In the genomic region with DNA sequence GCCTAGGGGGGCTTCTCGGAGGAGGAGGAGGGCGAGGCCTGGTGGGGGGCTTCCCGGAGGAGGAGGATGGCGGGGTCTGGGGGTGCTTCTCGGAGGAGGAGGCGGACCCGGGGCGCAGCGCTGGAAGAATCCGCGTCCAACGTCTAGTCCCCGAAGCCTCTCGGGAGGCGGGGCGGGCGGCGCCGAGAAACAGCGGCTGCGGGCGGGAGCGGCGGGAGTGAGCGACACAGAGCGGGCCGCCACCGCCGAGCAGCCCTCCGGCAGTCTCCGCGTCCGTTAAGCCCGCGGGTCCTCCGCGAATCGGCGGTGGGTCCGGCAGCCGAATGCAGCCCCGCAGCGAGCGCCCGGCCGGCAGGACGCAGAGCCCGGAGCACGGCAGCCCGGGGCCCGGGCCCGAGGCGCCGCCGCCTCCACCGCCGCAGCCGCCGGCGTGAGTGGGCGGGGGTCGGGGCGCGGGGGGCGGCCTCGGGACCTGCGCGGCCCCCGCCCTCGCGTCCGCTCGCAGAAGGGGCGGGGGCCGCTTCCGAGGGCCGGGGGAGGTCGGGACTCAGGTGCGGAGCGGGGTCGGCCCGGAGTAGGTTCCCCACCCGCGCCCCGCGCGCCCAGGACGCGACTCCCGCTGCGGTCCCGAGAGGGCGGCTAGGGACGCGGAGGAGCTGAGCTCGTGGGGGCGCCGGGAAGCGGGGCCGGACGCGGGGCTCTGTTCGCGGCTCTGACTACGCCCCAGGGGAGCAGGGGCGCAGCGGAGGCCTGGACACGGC, we compare ENCODE assay signal across 1 cellular context.
A peak's percentile ranks its signal among the peaks of the same experiment; 100 is the strongest.
TF ChIP-seq lines count a peak whose summit lies in the region.

A gene (plus strand): TSS at position 214 of the 761 bp plus-strand sequence. CDS start 110 bp downstream, at position 324.

TF ChIP-seq in HepG2, 621 proteins besides CTCF, POLR2A, EP300 and RAD21 (continued from another document and continues in another):
- TF ChIP-seq, protein P1, sequence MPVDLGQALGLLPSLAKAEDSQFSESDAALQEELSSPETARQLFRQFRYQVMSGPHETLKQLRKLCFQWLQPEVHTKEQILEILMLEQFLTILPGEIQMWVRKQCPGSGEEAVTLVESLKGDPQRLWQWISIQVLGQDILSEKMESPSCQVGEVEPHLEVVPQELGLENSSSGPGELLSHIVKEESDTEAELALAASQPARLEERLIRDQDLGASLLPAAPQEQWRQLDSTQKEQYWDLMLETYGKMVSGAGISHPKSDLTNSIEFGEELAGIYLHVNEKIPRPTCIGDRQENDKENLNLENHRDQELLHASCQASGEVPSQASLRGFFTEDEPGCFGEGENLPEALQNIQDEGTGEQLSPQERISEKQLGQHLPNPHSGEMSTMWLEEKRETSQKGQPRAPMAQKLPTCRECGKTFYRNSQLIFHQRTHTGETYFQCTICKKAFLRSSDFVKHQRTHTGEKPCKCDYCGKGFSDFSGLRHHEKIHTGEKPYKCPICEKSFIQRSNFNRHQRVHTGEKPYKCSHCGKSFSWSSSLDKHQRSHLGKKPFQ (CRISPR knock-in tag; IDR thresholded peaks at IDR 0.05; ENCODE audit: insufficient replicate concordance), result no peak
- TF ChIP-seq ZNF674 (CRISPR knock-in tag; IDR thresholded peaks at IDR 0.05; ENCODE audit: low read depth) (no peak), MTF2 (CRISPR knock-in tag; IDR thresholded peaks at IDR 0.05; ENCODE audit: borderline replicate concordance) (no peak), RCOR2 (CRISPR knock-in tag; IDR thresholded peaks at IDR 0.05) (no peak), TCF12 (IDR thresholded peaks at IDR 0.05) (no peak), TCF12 (CRISPR knock-in tag; IDR thresholded peaks at IDR 0.05) (no peak), DR1 (CRISPR knock-in tag; IDR thresholded peaks at IDR 0.05) (no peak), ZNF703 (CRISPR knock-in tag; IDR thresholded peaks at IDR 0.05; ENCODE audit: borderline replicate concordance) (no peak), BHLHE40 (IDR thresholded peaks at IDR 0.05; ENCODE audit: low read length) (no peak), U2AF1 (optimal IDR thresholded peaks at IDR 0.05; ENCODE audit: low read depth, low read length) (no peak), HIVEP1 (CRISPR knock-in tag; IDR thresholded peaks at IDR 0.05) (no peak), SMAD1 (CRISPR knock-in tag; IDR thresholded peaks at IDR 0.05; ENCODE audit: borderline replicate concordance, low read depth) (no peak), ZNF773 (CRISPR knock-in tag; IDR thresholded peaks at IDR 0.05; ENCODE audit: borderline replicate concordance) (no peak), NFIB (CRISPR knock-in tag; IDR thresholded peaks at IDR 0.05; ENCODE audit: borderline replicate concordance) (no peak), YEATS4 (CRISPR knock-in tag; IDR thresholded peaks at IDR 0.05; ENCODE audit: borderline replicate concordance) (0 out of 2 replicates have a peak, but pooled peaks have one; percentile 14), ZNF569 (CRISPR knock-in tag; IDR thresholded peaks at IDR 0.05; ENCODE audit: borderline replicate concordance) (no peak), SNAI1 (CRISPR knock-in tag; IDR thresholded peaks at IDR 0.05; ENCODE audit: borderline replicate concordance) (no peak), FOXK2 (IDR thresholded peaks at IDR 0.05) (no peak), POLR2G (IDR thresholded peaks at IDR 0.05; ENCODE audit: low read depth, low read length) (peak; percentile 37; the same call in 1 of the 2 replicates), CHD4 (IDR thresholded peaks at IDR 0.05; ENCODE audit: borderline replicate concordance, low read length) (no peak), NFYB (CRISPR knock-in tag; IDR thresholded peaks at IDR 0.05) (no peak), TAF15 (IDR thresholded peaks at IDR 0.05; ENCODE audit: low read depth, low read length, poor library complexity, severe bottlenecking) (no peak), NR2C2 (CRISPR knock-in tag; IDR thresholded peaks at IDR 0.05; ENCODE audit: borderline replicate concordance) (no peak), KLF11 (CRISPR knock-in tag; IDR thresholded peaks at IDR 0.05) (no peak), ZNF329 (CRISPR knock-in tag; IDR thresholded peaks at IDR 0.05; ENCODE audit: low read depth) (no peak), RXRA (CRISPR knock-in tag; IDR thresholded peaks at IDR 0.05) (no peak), NFE2L2 (IDR thresholded peaks at IDR 0.05; ENCODE audit: low read length) (no peak), PHF8 (CRISPR knock-in tag; IDR thresholded peaks at IDR 0.05) (peak; percentile 67), ZNF10 (CRISPR knock-in tag; IDR thresholded peaks at IDR 0.05; ENCODE audit: borderline replicate concordance, low read depth) (no peak), ZNF160 (CRISPR knock-in tag; IDR thresholded peaks at IDR 0.05) (no peak), ZNF224 (CRISPR knock-in tag; IDR thresholded peaks at IDR 0.05) (no peak), CEBPG (CRISPR knock-in tag; IDR thresholded peaks at IDR 0.05) (no peak), ZNF460 (CRISPR knock-in tag; IDR thresholded peaks at IDR 0.05; ENCODE audit: borderline replicate concordance) (no peak), BRD4 (CRISPR knock-in tag; IDR thresholded peaks at IDR 0.05) (no peak), ERF (CRISPR knock-in tag; IDR thresholded peaks at IDR 0.05) (0 out of 2 replicates have a peak, but pooled peaks have one; percentile 24), HDAC6 (IDR thresholded peaks at IDR 0.05; ENCODE audit: low read depth, low read length) (no peak), SAP130 (CRISPR knock-in tag; IDR thresholded peaks at IDR 0.05; ENCODE audit: low read depth) (peak; percentile 66), MXD4 (CRISPR knock-in tag; IDR thresholded peaks at IDR 0.05) (no peak), ZNF841 (CRISPR knock-in tag; IDR thresholded peaks at IDR 0.05; ENCODE audit: borderline replicate concordance) (no peak), ZNF432 (CRISPR knock-in tag; IDR thresholded peaks at IDR 0.05; ENCODE audit: borderline replicate concordance) (no peak), ZBTB38 (CRISPR knock-in tag; IDR thresholded peaks at IDR 0.05) (no peak), CBX5 (CRISPR knock-in tag; IDR thresholded peaks at IDR 0.05; ENCODE audit: borderline replicate concordance) (no peak), KDM5A (IDR thresholded peaks at IDR 0.05; ENCODE audit: borderline replicate concordance, low read length) (no peak), GATA4 (IDR thresholded peaks at IDR 0.05; ENCODE audit: borderline replicate concordance, low read depth) (no peak), ZNF563 (CRISPR knock-in tag; IDR thresholded peaks at IDR 0.05) (no peak), FOXO1 (CRISPR knock-in tag; IDR thresholded peaks at IDR 0.05) (no peak), RBAK (CRISPR knock-in tag; IDR thresholded peaks at IDR 0.05) (no peak), PCBP2 (optimal IDR thresholded peaks at IDR 0.05; ENCODE audit: low read depth, low read length, poor library complexity, severe bottlenecking) (no peak), KLF16 (CRISPR knock-in tag; IDR thresholded peaks at IDR 0.05) (0 out of 4 replicates have a peak, but pooled peaks of 1 of the 2 experiments have one; percentile 40)
- TF ChIP-seq, protein P2, sequence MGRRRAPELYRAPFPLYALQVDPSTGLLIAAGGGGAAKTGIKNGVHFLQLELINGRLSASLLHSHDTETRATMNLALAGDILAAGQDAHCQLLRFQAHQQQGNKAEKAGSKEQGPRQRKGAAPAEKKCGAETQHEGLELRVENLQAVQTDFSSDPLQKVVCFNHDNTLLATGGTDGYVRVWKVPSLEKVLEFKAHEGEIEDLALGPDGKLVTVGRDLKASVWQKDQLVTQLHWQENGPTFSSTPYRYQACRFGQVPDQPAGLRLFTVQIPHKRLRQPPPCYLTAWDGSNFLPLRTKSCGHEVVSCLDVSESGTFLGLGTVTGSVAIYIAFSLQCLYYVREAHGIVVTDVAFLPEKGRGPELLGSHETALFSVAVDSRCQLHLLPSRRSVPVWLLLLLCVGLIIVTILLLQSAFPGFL (CRISPR knock-in tag; IDR thresholded peaks at IDR 0.05), result no peak
- TF ChIP-seq, protein P3, sequence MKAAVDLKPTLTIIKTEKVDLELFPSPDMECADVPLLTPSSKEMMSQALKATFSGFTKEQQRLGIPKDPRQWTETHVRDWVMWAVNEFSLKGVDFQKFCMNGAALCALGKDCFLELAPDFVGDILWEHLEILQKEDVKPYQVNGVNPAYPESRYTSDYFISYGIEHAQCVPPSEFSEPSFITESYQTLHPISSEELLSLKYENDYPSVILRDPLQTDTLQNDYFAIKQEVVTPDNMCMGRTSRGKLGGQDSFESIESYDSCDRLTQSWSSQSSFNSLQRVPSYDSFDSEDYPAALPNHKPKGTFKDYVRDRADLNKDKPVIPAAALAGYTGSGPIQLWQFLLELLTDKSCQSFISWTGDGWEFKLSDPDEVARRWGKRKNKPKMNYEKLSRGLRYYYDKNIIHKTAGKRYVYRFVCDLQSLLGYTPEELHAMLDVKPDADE (CRISPR knock-in tag; IDR thresholded peaks at IDR 0.05), result no peak
- TF ChIP-seq, protein P4, sequence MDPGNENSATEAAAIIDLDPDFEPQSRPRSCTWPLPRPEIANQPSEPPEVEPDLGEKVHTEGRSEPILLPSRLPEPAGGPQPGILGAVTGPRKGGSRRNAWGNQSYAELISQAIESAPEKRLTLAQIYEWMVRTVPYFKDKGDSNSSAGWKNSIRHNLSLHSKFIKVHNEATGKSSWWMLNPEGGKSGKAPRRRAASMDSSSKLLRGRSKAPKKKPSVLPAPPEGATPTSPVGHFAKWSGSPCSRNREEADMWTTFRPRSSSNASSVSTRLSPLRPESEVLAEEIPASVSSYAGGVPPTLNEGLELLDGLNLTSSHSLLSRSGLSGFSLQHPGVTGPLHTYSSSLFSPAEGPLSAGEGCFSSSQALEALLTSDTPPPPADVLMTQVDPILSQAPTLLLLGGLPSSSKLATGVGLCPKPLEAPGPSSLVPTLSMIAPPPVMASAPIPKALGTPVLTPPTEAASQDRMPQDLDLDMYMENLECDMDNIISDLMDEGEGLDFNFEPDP (CRISPR knock-in tag; conservative IDR thresholded peaks at IDR 0.05), result no peak
- TF ChIP-seq, protein P5, sequence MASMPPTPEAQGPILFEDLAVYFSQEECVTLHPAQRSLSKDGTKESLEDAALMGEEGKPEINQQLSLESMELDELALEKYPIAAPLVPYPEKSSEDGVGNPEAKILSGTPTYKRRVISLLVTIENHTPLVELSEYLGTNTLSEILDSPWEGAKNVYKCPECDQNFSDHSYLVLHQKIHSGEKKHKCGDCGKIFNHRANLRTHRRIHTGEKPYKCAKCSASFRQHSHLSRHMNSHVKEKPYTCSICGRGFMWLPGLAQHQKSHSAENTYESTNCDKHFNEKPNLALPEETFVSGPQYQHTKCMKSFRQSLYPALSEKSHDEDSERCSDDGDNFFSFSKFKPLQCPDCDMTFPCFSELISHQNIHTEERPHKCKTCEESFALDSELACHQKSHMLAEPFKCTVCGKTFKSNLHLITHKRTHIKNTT (CRISPR knock-in tag; IDR thresholded peaks at IDR 0.05), result no peak
- TF ChIP-seq, protein P6, sequence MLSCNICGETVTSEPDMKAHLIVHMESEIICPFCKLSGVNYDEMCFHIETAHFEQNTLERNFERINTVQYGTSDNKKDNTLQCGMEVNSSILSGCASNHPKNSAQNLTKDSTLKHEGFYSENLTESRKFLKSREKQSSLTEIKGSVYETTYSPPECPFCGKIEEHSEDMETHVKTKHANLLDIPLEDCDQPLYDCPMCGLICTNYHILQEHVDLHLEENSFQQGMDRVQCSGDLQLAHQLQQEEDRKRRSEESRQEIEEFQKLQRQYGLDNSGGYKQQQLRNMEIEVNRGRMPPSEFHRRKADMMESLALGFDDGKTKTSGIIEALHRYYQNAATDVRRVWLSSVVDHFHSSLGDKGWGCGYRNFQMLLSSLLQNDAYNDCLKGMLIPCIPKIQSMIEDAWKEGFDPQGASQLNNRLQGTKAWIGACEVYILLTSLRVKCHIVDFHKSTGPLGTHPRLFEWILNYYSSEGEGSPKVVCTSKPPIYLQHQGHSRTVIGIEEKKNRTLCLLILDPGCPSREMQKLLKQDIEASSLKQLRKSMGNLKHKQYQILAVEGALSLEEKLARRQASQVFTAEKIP (CRISPR knock-in tag; IDR thresholded peaks at IDR 0.05; ENCODE audit: borderline replicate concordance), result no peak
- TF ChIP-seq, protein P7, sequence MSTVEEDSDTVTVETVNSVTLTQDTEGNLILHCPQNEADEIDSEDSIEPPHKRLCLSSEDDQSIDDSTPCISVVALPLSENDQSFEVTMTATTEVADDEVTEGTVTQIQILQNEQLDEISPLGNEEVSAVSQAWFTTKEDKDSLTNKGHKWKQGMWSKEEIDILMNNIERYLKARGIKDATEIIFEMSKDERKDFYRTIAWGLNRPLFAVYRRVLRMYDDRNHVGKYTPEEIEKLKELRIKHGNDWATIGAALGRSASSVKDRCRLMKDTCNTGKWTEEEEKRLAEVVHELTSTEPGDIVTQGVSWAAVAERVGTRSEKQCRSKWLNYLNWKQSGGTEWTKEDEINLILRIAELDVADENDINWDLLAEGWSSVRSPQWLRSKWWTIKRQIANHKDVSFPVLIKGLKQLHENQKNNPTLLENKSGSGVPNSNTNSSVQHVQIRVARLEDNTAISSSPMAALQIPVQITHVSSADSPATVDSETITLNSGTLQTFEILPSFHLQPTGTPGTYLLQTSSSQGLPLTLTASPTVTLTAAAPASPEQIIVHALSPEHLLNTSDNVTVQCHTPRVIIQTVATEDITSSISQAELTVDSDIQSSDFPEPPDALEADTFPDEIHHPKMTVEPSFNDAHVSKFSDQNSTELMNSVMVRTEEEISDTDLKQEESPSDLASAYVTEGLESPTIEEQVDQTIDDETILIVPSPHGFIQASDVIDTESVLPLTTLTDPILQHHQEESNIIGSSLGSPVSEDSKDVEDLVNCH (CRISPR knock-in tag; IDR thresholded peaks at IDR 0.05), result no peak
- TF ChIP-seq, protein P8, sequence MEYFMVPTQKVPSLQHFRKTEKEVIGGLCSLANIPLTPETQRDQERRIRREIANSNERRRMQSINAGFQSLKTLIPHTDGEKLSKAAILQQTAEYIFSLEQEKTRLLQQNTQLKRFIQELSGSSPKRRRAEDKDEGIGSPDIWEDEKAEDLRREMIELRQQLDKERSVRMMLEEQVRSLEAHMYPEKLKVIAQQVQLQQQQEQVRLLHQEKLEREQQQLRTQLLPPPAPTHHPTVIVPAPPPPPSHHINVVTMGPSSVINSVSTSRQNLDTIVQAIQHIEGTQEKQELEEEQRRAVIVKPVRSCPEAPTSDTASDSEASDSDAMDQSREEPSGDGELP (IDR thresholded peaks at IDR 0.05; ENCODE audit: borderline replicate concordance, low read depth), result no peak
- TF ChIP-seq, protein P9, sequence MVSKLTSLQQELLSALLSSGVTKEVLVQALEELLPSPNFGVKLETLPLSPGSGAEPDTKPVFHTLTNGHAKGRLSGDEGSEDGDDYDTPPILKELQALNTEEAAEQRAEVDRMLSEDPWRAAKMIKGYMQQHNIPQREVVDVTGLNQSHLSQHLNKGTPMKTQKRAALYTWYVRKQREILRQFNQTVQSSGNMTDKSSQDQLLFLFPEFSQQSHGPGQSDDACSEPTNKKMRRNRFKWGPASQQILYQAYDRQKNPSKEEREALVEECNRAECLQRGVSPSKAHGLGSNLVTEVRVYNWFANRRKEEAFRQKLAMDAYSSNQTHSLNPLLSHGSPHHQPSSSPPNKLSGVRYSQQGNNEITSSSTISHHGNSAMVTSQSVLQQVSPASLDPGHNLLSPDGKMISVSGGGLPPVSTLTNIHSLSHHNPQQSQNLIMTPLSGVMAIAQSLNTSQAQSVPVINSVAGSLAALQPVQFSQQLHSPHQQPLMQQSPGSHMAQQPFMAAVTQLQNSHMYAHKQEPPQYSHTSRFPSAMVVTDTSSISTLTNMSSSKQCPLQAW (CRISPR knock-in tag; IDR thresholded peaks at IDR 0.05), result no peak
